Comparison of ENCODE assay signal across 2 cellular contexts in the genomic region with DNA sequence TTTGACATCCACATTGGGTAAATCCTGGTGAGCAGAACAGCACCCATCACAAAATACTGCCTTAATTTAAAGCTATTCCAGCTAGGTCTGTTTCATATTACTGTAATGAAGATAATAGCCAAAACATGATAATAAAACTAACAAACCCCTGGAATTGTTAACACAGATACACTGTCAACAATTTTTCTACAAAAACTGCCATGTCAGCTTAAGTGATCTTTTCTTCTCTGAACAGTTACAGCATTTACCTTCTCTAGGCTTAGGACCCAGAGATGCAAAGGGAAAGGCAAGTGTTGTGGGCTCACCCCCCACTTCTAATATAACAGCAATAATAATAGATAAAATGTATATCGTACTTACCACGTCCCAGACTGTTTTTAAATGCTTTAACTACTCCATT.
TF ChIP-seq lines count a peak whose summit lies in the region.

No MANE protein-coding gene starts in this region.

TF ChIP-seq in SK-N-SH treated with all-trans-retinoic acid at 6 μM for 48 hours, 23 proteins besides CTCF, POLR2A, EP300 and RAD21 (continued from another document):
- TF ChIP-seq TCF4 (CRISPR knock-in tag; IDR thresholded peaks at IDR 0.05; ENCODE audit: borderline replicate concordance) = peak; percentile 26; the same call in 1 of the 2 replicates

TF ChIP-seq in SK-N-SH, 30 proteins besides CTCF, POLR2A, EP300 and RAD21:
- TF ChIP-seq, protein P1, sequence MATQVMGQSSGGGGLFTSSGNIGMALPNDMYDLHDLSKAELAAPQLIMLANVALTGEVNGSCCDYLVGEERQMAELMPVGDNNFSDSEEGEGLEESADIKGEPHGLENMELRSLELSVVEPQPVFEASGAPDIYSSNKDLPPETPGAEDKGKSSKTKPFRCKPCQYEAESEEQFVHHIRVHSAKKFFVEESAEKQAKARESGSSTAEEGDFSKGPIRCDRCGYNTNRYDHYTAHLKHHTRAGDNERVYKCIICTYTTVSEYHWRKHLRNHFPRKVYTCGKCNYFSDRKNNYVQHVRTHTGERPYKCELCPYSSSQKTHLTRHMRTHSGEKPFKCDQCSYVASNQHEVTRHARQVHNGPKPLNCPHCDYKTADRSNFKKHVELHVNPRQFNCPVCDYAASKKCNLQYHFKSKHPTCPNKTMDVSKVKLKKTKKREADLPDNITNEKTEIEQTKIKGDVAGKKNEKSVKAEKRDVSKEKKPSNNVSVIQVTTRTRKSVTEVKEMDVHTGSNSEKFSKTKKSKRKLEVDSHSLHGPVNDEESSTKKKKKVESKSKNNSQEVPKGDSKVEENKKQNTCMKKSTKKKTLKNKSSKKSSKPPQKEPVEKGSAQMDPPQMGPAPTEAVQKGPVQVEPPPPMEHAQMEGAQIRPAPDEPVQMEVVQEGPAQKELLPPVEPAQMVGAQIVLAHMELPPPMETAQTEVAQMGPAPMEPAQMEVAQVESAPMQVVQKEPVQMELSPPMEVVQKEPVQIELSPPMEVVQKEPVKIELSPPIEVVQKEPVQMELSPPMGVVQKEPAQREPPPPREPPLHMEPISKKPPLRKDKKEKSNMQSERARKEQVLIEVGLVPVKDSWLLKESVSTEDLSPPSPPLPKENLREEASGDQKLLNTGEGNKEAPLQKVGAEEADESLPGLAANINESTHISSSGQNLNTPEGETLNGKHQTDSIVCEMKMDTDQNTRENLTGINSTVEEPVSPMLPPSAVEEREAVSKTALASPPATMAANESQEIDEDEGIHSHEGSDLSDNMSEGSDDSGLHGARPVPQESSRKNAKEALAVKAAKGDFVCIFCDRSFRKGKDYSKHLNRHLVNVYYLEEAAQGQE (IDR thresholded peaks at IDR 0.05; ENCODE audit: low read depth, low read length) = no peak
